Comparison of ENCODE assay signal across 23 cellular contexts in the genomic region with DNA sequence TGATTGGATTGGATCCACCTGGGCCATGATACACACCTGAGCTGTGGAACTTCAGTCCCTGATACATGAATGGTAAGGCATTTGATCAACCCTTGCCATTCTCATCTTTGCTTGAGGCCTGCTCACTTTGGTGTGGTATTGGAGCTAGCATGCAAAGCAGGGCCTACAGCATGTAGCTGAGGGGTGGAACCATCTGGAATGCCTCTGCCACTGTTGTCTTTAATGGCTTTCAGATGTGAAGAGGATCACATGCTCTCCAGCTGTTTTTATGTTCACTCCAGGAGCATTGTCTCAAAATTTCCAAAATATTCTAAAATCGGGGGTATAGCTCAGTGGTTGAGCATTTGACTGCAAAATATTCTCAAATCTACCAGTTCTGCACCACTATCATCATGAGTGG.
"Had no signal": no experiment of that assay in that cellular context is flagged by ENCODE, and none has a peak within 500 bp of the region (broad histone marks: within the 10 kb centered on the region; RNA-seq: fewer than 3 reads in every experiment).

No MANE protein-coding gene starts in this region.

- H3K4me3 ChIP-seq: coronary artery, lung, upper lobe of right lung had no signal

- H3K27ac ChIP-seq: brain microvascular endothelial cell, coronary artery, foreskin keratinocyte, neutrophil, upper lobe of right lung had no signal

- H3K36me3 ChIP-seq: brain microvascular endothelial cell, neutrophil, upper lobe of right lung had no signal

- H3K4me1 ChIP-seq: upper lobe of right lung had no signal

- H3K9me3 ChIP-seq: neutrophil, upper lobe of right lung had no signal

- DNase-seq: activated CD4-positive, alpha-beta T cell treated with anti-CD3 and anti-CD28 coated beads, Interleukin-2, amount 10 ng/mL, durations not matched to agents 24 days and 14 days; activated CD8-positive, alpha-beta T cell treated with anti-CD3 and anti-CD28 coated beads for 36 hours; activated naive CD4-positive, alpha-beta T cell treated with anti-CD3 and anti-CD28 coated beads, Interleukin-2, amount 10 ng/mL, durations not matched to agents 7 days and 5 days; activated naive CD8-positive, alpha-beta T cell treated with anti-CD3 and anti-CD28 coated beads, Interleukin-2, amount 50 U/mL, for 24 hours; activated T-cell treated with anti-CD3 and anti-CD28 coated beads, Interleukin-2, amount 50 U/mL, for 24 hours; aorta; brain microvascular endothelial cell; erythroblast; foreskin keratinocyte; glutamatergic neuron; hypothalamus; islet precursor cell; posterior cingulate gyrus; retina; stimulated activated naive CD4-positive, alpha-beta T cell; T-cell; T-helper 9 cell; upper lobe of right lung had no signal

- FAIRE-seq: endometrium had no signal

- H3K27me3 ChIP-seq: brain microvascular endothelial cell, foreskin keratinocyte, neutrophil, upper lobe of right lung had no signal

- ATAC-seq: activated CD8-positive, alpha-beta T cell treated with anti-CD3 and anti-CD28 coated beads for 36 hours; activated naive CD8-positive, alpha-beta T cell treated with anti-CD3 and anti-CD28 coated beads, Interleukin-2, amount 50 U/mL, for 24 hours; foreskin keratinocyte; natural killer cell treated with Interleukin-12 subunit alpha and Interleukin-12 subunit beta and Interleukin-15 and Interleukin-18, amount 100 ng/mL, for 72 hours; T-cell; upper lobe of right lung had no signal
